Comparison of ENCODE assay signal across 8 cellular contexts in genomic region chr17:9002610-9003354, GRCh38. TPM values are rescaled to one million over a fixed set of nuclear protein-coding genes. Genes with fewer than 3 reads are reported as not detected.
A peak's percentile ranks its signal among the peaks of the same experiment; 100 is the strongest.
DNase-seq lines count a peak whose midpoint lies in the region; ATAC-seq lines count a peak whose summit lies in the region.

No MANE protein-coding gene starts in this region.

- H3K36me3 Mint-ChIP-seq in activated naive CD4-positive, alpha-beta T cell treated with anti-CD3 and anti-CD28 coated beads, Interleukin-2, amount 50 U/mL, for 72 hours = peaks cover 0 to 9% of the 10 kb centered on the region in 2 donors
- H3K36me3 Mint-ChIP-seq in immature natural killer cell = peaks cover 0 to 4% (median 0%) of the 10 kb centered on the region in 3 donors
- H3K36me3 Mint-ChIP-seq in stimulated activated memory B cell treated with anti-CD40 and anti-IgM and Interleukin-4, amounts not matched to agents 10 μg/mL and 1 μg/mL and 100 μg/mL, for 72 hours = no peaks in the 10 kb centered on the region

- no peak for DNase-seq in Right ventricle myocardium inferior (ENCODE audit: missing footprints)
- DNase-seq in cardiac septum (ENCODE audit: low spot score) = no peak
- DNase-seq in activated naive CD4-positive, alpha-beta T cell treated with anti-CD3 and anti-CD28 coated beads, Interleukin-2, amount 50 U/mL, for 72 hours (ENCODE audit: low spot score in 2 of 2) = peak in 1 of 2 donors; percentile 46
- DNase-seq in immature natural killer cell = no peak
- no peak for DNase-seq in NCI-H2196 treated with DMSO at 0.1 percent for 48 hours (lab: John Stamatoyannopoulos, UW; ENCODE audit: unreplicated experiment)
- no peak for DNase-seq in NCI-H1417 (lab: John Stamatoyannopoulos, UW)

- peaks cover 7 to 13% of the 10 kb centered on the region in 2 donors for H3K4me1 Mint-ChIP-seq in immature natural killer cell
- peaks cover 32% of the 10 kb centered on the region for H3K4me1 Mint-ChIP-seq in stimulated activated memory B cell treated with anti-CD40 and anti-IgM and Interleukin-4, amounts not matched to agents 10 μg/mL and 1 μg/mL and 100 μg/mL, for 72 hours

- H3K4me3 Mint-ChIP-seq in immature natural killer cell = peak overlapping the region in 4 of 5 donors; percentile 33 to 74 (median 64)
- H3K4me3 Mint-ChIP-seq in stimulated activated memory B cell treated with anti-CD40 and anti-IgM and Interleukin-4, amounts not matched to agents 10 μg/mL and 1 μg/mL and 100 μg/mL, for 72 hours = peak overlapping the region; percentile 69

- peaks cover 18 to 32% (median 31%) of the 10 kb centered on the region in 3 donors for H3K27me3 Mint-ChIP-seq in immature natural killer cell (ENCODE audit: low read depth in 3 of 3)
- H3K27me3 Mint-ChIP-seq in stimulated activated memory B cell treated with anti-CD40 and anti-IgM and Interleukin-4, amounts not matched to agents 10 μg/mL and 1 μg/mL and 100 μg/mL, for 72 hours = peaks cover 52% of the 10 kb centered on the region

- intact Hi-C loops in Right ventricle myocardium inferior (cut with DNase I) = no loop called here
- intact Hi-C loops in cardiac septum (cut with DNase I) = no loop called here

- no peak overlapping the region for H3K27ac Mint-ChIP-seq in activated naive CD4-positive, alpha-beta T cell treated with anti-CD3 and anti-CD28 coated beads, Interleukin-2, amount 50 U/mL, for 72 hours
- no peak overlapping the region for H3K27ac Mint-ChIP-seq in immature natural killer cell
- no peak overlapping the region for H3K27ac Mint-ChIP-seq in stimulated activated memory B cell treated with anti-CD40 and anti-IgM and Interleukin-4, amounts not matched to agents 10 μg/mL and 1 μg/mL and 100 μg/mL, for 72 hours

- no peaks in the 10 kb centered on the region for H3K9me3 Mint-ChIP-seq in activated naive CD4-positive, alpha-beta T cell treated with anti-CD3 and anti-CD28 coated beads, Interleukin-2, amount 50 U/mL, for 72 hours
- no peaks in the 10 kb centered on the region for H3K9me3 Mint-ChIP-seq in immature natural killer cell
- H3K9me3 Mint-ChIP-seq in stimulated activated memory B cell treated with anti-CD40 and anti-IgM and Interleukin-4, amounts not matched to agents 10 μg/mL and 1 μg/mL and 100 μg/mL, for 72 hours = no peaks in the 10 kb centered on the region

- ATAC-seq in Right ventricle myocardium inferior (peak; percentile 50), GM21619 (IDR thresholded peaks at IDR 0.05; ENCODE audit: unreplicated experiment) (no peak)
- ATAC-seq in activated naive CD4-positive, alpha-beta T cell treated with anti-CD3 and anti-CD28 coated beads, Interleukin-2, amount 50 U/mL, for 72 hours = peak; percentile 45 to 75
- peak; percentile 75 for ATAC-seq in stimulated activated memory B cell treated with anti-CD40 and anti-IgM and Interleukin-4, amounts not matched to agents 10 μg/mL and 1 μg/mL and 100 μg/mL, for 72 hours

RNA-seq across cellular contexts. Expression of gene NTN1, which starts 18.5 kb away (rescaled TPM):
- total RNA-seq in Right ventricle myocardium inferior = 24.5 TPM
- total RNA-seq in cardiac septum = 11.5 TPM
- total RNA-seq in activated naive CD4-positive, alpha-beta T cell treated with anti-CD3 and anti-CD28 coated beads, Interleukin-2, amount 50 U/mL, for 72 hours = 1 to 10 TPM in 1 of 2 donors, under 1 TPM in 1; 0.59 to 1.2 TPM
- polyA plus RNA-seq in immature natural killer cell = not detected

RNA-seq across cellular contexts. Expression of gene PIK3R5, which starts 37.3 kb away (rescaled TPM):
- total RNA-seq in Right ventricle myocardium inferior (2.8 TPM), cardiac septum (2.0 TPM)
- total RNA-seq in activated naive CD4-positive, alpha-beta T cell treated with anti-CD3 and anti-CD28 coated beads, Interleukin-2, amount 50 U/mL, for 72 hours = 10 to 100 TPM; 32.2 to 46.9 TPM
- polyA plus RNA-seq in immature natural killer cell = 10 to 100 TPM; 26.7 to 90.9 (median 28.9) TPM
